ENCODE assay signal across 21 cellular contexts in the genomic region with DNA sequence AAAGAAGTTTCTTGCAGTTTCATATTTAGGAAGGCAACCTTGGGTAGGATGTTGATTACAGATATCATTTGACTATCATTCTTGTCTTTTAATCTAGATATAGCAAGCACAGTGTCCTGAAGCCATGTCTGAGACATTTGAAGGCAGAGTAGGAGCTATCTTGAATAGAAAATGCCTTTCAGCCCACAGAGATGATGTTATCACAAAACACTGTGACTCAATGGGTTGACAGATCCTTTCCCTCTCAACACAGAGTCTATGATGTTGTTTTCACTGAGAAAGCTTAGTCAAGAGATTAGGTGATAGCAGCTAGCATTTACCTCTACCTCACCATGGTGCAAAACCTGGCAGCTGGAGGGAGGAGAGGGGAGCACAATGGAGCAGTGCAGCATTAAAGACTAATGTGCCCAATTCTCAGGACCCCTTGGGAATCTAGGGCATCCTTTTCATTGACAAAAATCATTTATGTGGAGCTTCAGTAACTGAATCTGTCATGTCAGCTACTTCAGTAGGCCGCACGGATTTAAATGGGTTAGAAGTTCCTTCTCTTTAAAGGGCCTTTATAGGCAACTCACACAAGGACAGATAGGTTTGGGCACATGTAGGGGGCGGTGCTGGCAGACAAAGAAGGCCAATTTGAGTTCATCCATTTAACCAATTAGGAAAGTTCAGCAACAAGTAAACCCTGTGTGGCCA.
"Had no signal": no experiment of that assay in that cellular context is flagged by ENCODE, and none has a peak within 500 bp of the region (broad histone marks: within the 10 kb centered on the region; RNA-seq: fewer than 3 reads in every experiment).

No MANE protein-coding gene starts in this region.

- H3K4me1 ChIP-seq: left ventricle myocardium inferior, prostate gland, suprapubic skin, tibial nerve, uterus had no signal

- H3K4me1 Mint-ChIP-seq: activated naive CD4-positive, alpha-beta T cell treated with anti-CD3 and anti-CD28 coated beads, Interleukin-2, amount 50 U/mL, for 24 hours; brain; nephron; stimulated activated memory B cell treated with anti-CD40 and anti-IgM and Interleukin-4, amounts not matched to agents 10 μg/mL and 1 μg/mL and 100 μg/mL, for 72 hours had no signal

- H3K4me3 ChIP-seq: left ventricle myocardium inferior, ovary, prostate gland, stomach, suprapubic skin, tibial nerve, uterus had no signal

- H3K9me3 ChIP-seq: left ventricle myocardium inferior, neutrophil, ovary, prostate gland, stomach, suprapubic skin, tibial nerve, uterus had no signal

- DNase-seq: activated CD4-positive, alpha-beta T cell treated with anti-CD3 and anti-CD28 coated beads, Interleukin-2, amount 50 U/mL, for 48 hours; activated CD8-positive, alpha-beta memory T cell treated with anti-CD3 and anti-CD28 coated beads, Interleukin-2, amount 50 U/mL, for 48 hours; activated gamma-delta T cell treated with Interleukin-2 at 50 U/mL for 16 hours; anterior cingulate cortex; foreskin fibroblast; kidney glomerular epithelial cell; left ventricle myocardium inferior; ovary; stimulated activated CD4-positive, alpha-beta T cell treated with anti-CD3 and anti-CD28 coated beads, Interleukin-12 subunit alpha, Interleukin-12 subunit beta, amount 100 ng/mL, for 4 hours; stomach; uterus; WERI-Rb-1 had no signal

- H3K27ac Mint-ChIP-seq: activated naive CD4-positive, alpha-beta T cell treated with anti-CD3 and anti-CD28 coated beads, Interleukin-2, amount 50 U/mL, for 24 hours; activated T-helper 1 cell treated with anti-CD3 and anti-CD28 coated beads, Interleukin-12 subunit alpha, Interleukin-12 subunit beta, Interleukin-2, Interleukin-4 antibody, amounts not matched to agents 30 ng/mL and 10 ng/mL and 1 ng/mL, durations not matched to agents 14 hours and 24 hours and 36 hours; brain; nephron; stimulated activated memory B cell treated with anti-CD40 and anti-IgM and Interleukin-4, amounts not matched to agents 10 μg/mL and 1 μg/mL and 100 μg/mL, for 72 hours had no signal

- H3K27me3 Mint-ChIP-seq: activated naive CD4-positive, alpha-beta T cell treated with anti-CD3 and anti-CD28 coated beads, Interleukin-2, amount 50 U/mL, for 24 hours; stimulated activated memory B cell treated with anti-CD40 and anti-IgM and Interleukin-4, amounts not matched to agents 10 μg/mL and 1 μg/mL and 100 μg/mL, for 72 hours had no signal

- H3K9me3 Mint-ChIP-seq: activated naive CD4-positive, alpha-beta T cell treated with anti-CD3 and anti-CD28 coated beads, Interleukin-2, amount 50 U/mL, for 24 hours; activated T-helper 1 cell treated with anti-CD3 and anti-CD28 coated beads, Interleukin-12 subunit alpha, Interleukin-12 subunit beta, Interleukin-2, Interleukin-4 antibody, amounts not matched to agents 30 ng/mL and 10 ng/mL and 1 ng/mL, durations not matched to agents 14 hours and 24 hours and 36 hours; nephron had no signal

- H3K27ac ChIP-seq: left ventricle myocardium inferior, neutrophil, ovary, prostate gland, stomach, suprapubic skin, tibial nerve, uterus, WERI-Rb-1 had no signal

- ATAC-seq: stimulated activated memory B cell treated with anti-CD40 and anti-IgM and Interleukin-4, amounts not matched to agents 10 μg/mL and 1 μg/mL and 100 μg/mL, for 72 hours had no signal

- H3K27me3 ChIP-seq: neutrophil, ovary, stomach, suprapubic skin, tibial nerve, uterus had no signal

- H3K4me3 Mint-ChIP-seq: activated naive CD4-positive, alpha-beta T cell treated with anti-CD3 and anti-CD28 coated beads, Interleukin-2, amount 50 U/mL, for 24 hours; activated T-helper 1 cell treated with anti-CD3 and anti-CD28 coated beads, Interleukin-12 subunit alpha, Interleukin-12 subunit beta, Interleukin-2, Interleukin-4 antibody, amounts not matched to agents 30 ng/mL and 10 ng/mL and 1 ng/mL, durations not matched to agents 14 hours and 24 hours and 36 hours; brain; nephron; stimulated activated memory B cell treated with anti-CD40 and anti-IgM and Interleukin-4, amounts not matched to agents 10 μg/mL and 1 μg/mL and 100 μg/mL, for 72 hours had no signal

- H3K36me3 Mint-ChIP-seq: activated naive CD4-positive, alpha-beta T cell treated with anti-CD3 and anti-CD28 coated beads, Interleukin-2, amount 50 U/mL, for 24 hours; brain; stimulated activated memory B cell treated with anti-CD40 and anti-IgM and Interleukin-4, amounts not matched to agents 10 μg/mL and 1 μg/mL and 100 μg/mL, for 72 hours had no signal

- H3K36me3 ChIP-seq: left ventricle myocardium inferior, neutrophil, ovary, prostate gland, stomach, suprapubic skin, tibial nerve, uterus, WERI-Rb-1 had no signal
